9 cellular contexts compared by ENCODE assay signal in the genomic region with DNA sequence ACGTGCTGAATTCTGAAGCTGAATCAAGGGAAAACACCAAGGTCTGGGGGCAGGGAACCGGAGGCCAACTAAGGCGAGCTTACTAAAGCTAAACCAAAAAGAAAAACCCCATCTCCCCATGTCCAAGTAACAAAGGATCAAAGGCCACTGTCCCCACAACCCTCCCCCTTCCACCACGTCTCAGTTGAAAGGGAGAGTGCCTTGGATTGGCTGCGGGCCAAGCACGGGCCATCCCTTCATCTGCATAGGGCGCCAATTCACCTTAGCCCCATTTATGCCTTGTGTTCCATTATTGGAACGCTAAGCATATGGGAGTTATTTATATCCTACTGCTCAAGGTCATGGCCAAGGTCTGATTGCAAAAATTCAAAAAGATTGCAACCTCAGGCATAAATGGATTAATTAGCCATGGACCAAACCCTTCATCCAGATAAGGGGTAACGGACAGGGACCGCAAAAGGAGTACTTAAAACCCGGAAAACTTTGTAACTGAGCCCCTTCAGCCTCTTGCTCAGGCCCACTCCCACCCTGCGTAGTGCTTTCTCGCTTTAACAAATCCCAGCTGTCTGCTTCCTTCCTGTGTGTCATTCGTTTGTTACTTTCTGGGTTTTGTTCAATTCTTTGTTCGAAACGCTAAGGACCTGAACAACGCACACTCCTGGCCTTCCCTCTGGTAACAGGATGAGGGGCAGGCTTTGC. TPM values are rescaled to one million over a fixed set of nuclear protein-coding genes. Genes with fewer than 3 reads are reported as not detected.
DNase-seq lines count a peak whose midpoint lies in the region; ATAC-seq and TF ChIP-seq lines count a peak whose summit lies in the region.
"Had no signal": no experiment of that assay in that cellular context is flagged by ENCODE, and none has a peak within 500 bp of the region (broad histone marks: within the 10 kb centered on the region; RNA-seq: fewer than 3 reads in every experiment).

No MANE protein-coding gene starts in this region.

- H3K9me3 ChIP-seq in esophagus squamous epithelium (no peaks in the 10 kb centered on the region), neuron (ENCODE audit: low read length) (no peaks in the 10 kb centered on the region), vagina (no peaks in the 10 kb centered on the region)

- peak overlapping the region; percentile 98 for H3K4me3 Mint-ChIP-seq in activated CD8-positive, alpha-beta T cell treated with anti-CD3 and anti-CD28 coated beads, Interleukin-2, amount 10 ng/mL, durations not matched to agents 7 days and 5 days

- H3K36me3 ChIP-seq in esophagus squamous epithelium (peaks cover 0 to 25% (median 0%) of the 10 kb centered on the region in 3 donors), neuron (ENCODE audit: insufficient read depth, low read length) (peaks cover 8% of the 10 kb centered on the region), vagina (no peaks in the 10 kb centered on the region)

- CTCF ChIA-PET in activated CD8-positive, alpha-beta T cell treated with anti-CD3 and anti-CD28 coated beads, Interleukin-2, amount 10 ng/mL, durations not matched to agents 7 days and 5 days (lab: Charles Lee), result interaction anchor here (0.8 to 4.3 kb wide), 40 partner anchors 10 to 783 kb away, joined by 3 to 95 read pairs (median 5); partner anchors contain the start of genes CARMIL2, CTCF, ENKD1 and FHOD1

- H3K27ac ChIP-seq in esophagus squamous epithelium (peak overlapping the region; percentile 69 to 97 (median 92)), vagina (peak overlapping the region; percentile 96)

- peaks cover 38% of the 10 kb centered on the region for H3K4me1 Mint-ChIP-seq in activated CD8-positive, alpha-beta T cell treated with anti-CD3 and anti-CD28 coated beads, Interleukin-2, amount 10 ng/mL, durations not matched to agents 7 days and 5 days (ENCODE audit: low read depth)

- 3 to 7% methylated on average over 17 of the region's 17 CpGs for WGBS in esophagus squamous epithelium, 2 donors

- peak overlapping the region; percentile 11 for H2AFZ ChIP-seq in neuron (ENCODE audit: low read depth, low read length)

- peak; percentile 38 for ATAC-seq in activated CD8-positive, alpha-beta T cell treated with anti-CD3 and anti-CD28 coated beads, Interleukin-2, amount 10 ng/mL, durations not matched to agents 7 days and 5 days
- ATAC-seq in HG02973 (IDR thresholded peaks at IDR 0.05; ENCODE audit: unreplicated experiment), result no peak

- no peaks in the 10 kb centered on the region for H3K27me3 Mint-ChIP-seq in activated CD8-positive, alpha-beta T cell treated with anti-CD3 and anti-CD28 coated beads, Interleukin-2, amount 10 ng/mL, durations not matched to agents 7 days and 5 days (ENCODE audit: low read depth)

- H3K27me3 ChIP-seq in esophagus squamous epithelium, result no peaks in the 10 kb centered on the region
- H3K27me3 ChIP-seq in neuron (ENCODE audit: insufficient read depth, low read length), result no peaks in the 10 kb centered on the region
- H3K27me3 ChIP-seq in vagina, result no peaks in the 10 kb centered on the region

- no peak for TF ChIP-seq CTCF in esophagus squamous epithelium (IDR thresholded peaks at IDR 0.05)
- no peak for TF ChIP-seq CTCF in vagina (IDR thresholded peaks at IDR 0.05)

- POLR2A ChIA-PET in activated CD8-positive, alpha-beta T cell treated with anti-CD3 and anti-CD28 coated beads, Interleukin-2, amount 10 ng/mL, durations not matched to agents 7 days and 5 days (lab: Charles Lee), result interaction anchor here (0.6 to 2.8 kb wide), 11 partner anchors 12 to 463 kb away, joined by 3 to 14 read pairs (median 4); partner anchors contain the start of genes CARMIL2, CTCF and GFOD2

- TF ChIP-seq POLR2A in esophagus squamous epithelium (IDR thresholded peaks at IDR 0.05) (no peak), vagina (IDR thresholded peaks at IDR 0.05) (no peak)

- H3K4me1 ChIP-seq in esophagus squamous epithelium (peaks cover 25 to 65% (median 38%) of the 10 kb centered on the region in 3 donors), neuron (ENCODE audit: insufficient read depth, low read length) (peaks cover 18% of the 10 kb centered on the region), vagina (peaks cover 45% of the 10 kb centered on the region)

- DNase-seq in NCI-H1105 treated with DMSO at 0.1 percent for 48 hours (lab: John Stamatoyannopoulos, UW) (peak; percentile 40), NCI-H1105 (lab: John Stamatoyannopoulos, UW) (no peak), LoVo (ENCODE audit: low spot score) (peak; percentile 29), esophagus squamous epithelium (lab: John Stamatoyannopoulos, UW) (no peak), vagina (ENCODE audit: extremely low spot score in 2 of 2) (peak in 1 of 2 donors; percentile 93)
- DNase-seq in activated CD8-positive, alpha-beta T cell treated with anti-CD3 and anti-CD28 coated beads, Interleukin-2, amount 10 ng/mL, durations not matched to agents 7 days and 5 days, result peak; percentile 71

- no peaks in the 10 kb centered on the region for H3K9me3 Mint-ChIP-seq in activated CD8-positive, alpha-beta T cell treated with anti-CD3 and anti-CD28 coated beads, Interleukin-2, amount 10 ng/mL, durations not matched to agents 7 days and 5 days (ENCODE audit: insufficient read depth)

- H3K36me3 Mint-ChIP-seq in activated CD8-positive, alpha-beta T cell treated with anti-CD3 and anti-CD28 coated beads, Interleukin-2, amount 10 ng/mL, durations not matched to agents 7 days and 5 days (ENCODE audit: low read depth), result peaks cover 19% of the 10 kb centered on the region

- H3K4me3 ChIP-seq in esophagus squamous epithelium (peak overlapping the region; percentile 80 to 97 (median 89)), neuron (ENCODE audit: low read length) (peak overlapping the region; percentile 93), vagina (peak overlapping the region; percentile 84 to 98)

- intact Hi-C loops in esophagus squamous epithelium (cut with DNase I), result no loop called here
- intact Hi-C loops in vagina (cut with DNase I), result no loop called here

- peak overlapping the region; percentile 99 for H3K27ac Mint-ChIP-seq in activated CD8-positive, alpha-beta T cell treated with anti-CD3 and anti-CD28 coated beads, Interleukin-2, amount 10 ng/mL, durations not matched to agents 7 days and 5 days

RNA-seq across cellular contexts. Expression of gene ATP6V0D1, which starts 0.8 kb away (rescaled TPM):
- total RNA-seq in activated CD8-positive, alpha-beta T cell treated with anti-CD3 and anti-CD28 coated beads, Interleukin-2, amount 10 ng/mL, durations not matched to agents 7 days and 5 days, result 10 to 100 TPM; 52.7 to 58.1 TPM
- total RNA-seq in esophagus squamous epithelium (100 to 1,000 TPM in 3 of 4 donors, 10 to 100 TPM in 1; 99.4 to 158 (median 131) TPM), vagina (110 TPM)

RNA-seq across cellular contexts. Expression of gene AGRP, which starts 1.6 kb away (rescaled TPM):
- total RNA-seq in activated CD8-positive, alpha-beta T cell treated with anti-CD3 and anti-CD28 coated beads, Interleukin-2, amount 10 ng/mL, durations not matched to agents 7 days and 5 days, result not detected
- total RNA-seq in esophagus squamous epithelium, result not detected
- total RNA-seq in vagina, result not detected
- total RNA-seq: glomerular endothelial cell had no signal

RNA-seq across cellular contexts. Expression of gene RIPOR1, which starts 46.9 kb away (rescaled TPM):
- 10 to 100 TPM; 10.6 to 13.7 TPM for total RNA-seq in activated CD8-positive, alpha-beta T cell treated with anti-CD3 and anti-CD28 coated beads, Interleukin-2, amount 10 ng/mL, durations not matched to agents 7 days and 5 days
- total RNA-seq in esophagus squamous epithelium (10 to 100 TPM in 3 of 4 donors, 1 to 10 TPM in 1; 6.6 to 24.0 (median 15.6) TPM), vagina (54.8 TPM)

RNA-seq across cellular contexts. Expression of gene HSD11B2, which starts 50.8 kb away (rescaled TPM):
- not detected for total RNA-seq in activated CD8-positive, alpha-beta T cell treated with anti-CD3 and anti-CD28 coated beads, Interleukin-2, amount 10 ng/mL, durations not matched to agents 7 days and 5 days
- total RNA-seq in esophagus squamous epithelium (10 to 100 TPM in 1 of 4 donors, 1 to 10 TPM in 3; 2.1 to 13.0 (median 6.7) TPM), vagina (30.2 TPM)
- total RNA-seq: glomerular endothelial cell had no signal

Comparison
In these comparisons a context has a peak if more than half of its experiments do, and no peak if none do; other contexts are left out.
1. DNase-seq: peak in NCI-H1105 treated with DMSO at 0.1 percent for 48 hours (single experiment), LoVo (single experiment) and activated CD8-positive, alpha-beta T cell treated with anti-CD3 and anti-CD28 coated beads, Interleukin-2, amount 10 ng/mL, durations not matched to agents 7 days and 5 days (single experiment); none in NCI-H1105 (single experiment) and esophagus squamous epithelium (single experiment).
2. Peak in every context shown above with its lines, with median percentiles within 50 percentile points of each other: H3K4me3 ChIP-seq.